ENCODE assay signal across 1 cellular context in the genomic region with DNA sequence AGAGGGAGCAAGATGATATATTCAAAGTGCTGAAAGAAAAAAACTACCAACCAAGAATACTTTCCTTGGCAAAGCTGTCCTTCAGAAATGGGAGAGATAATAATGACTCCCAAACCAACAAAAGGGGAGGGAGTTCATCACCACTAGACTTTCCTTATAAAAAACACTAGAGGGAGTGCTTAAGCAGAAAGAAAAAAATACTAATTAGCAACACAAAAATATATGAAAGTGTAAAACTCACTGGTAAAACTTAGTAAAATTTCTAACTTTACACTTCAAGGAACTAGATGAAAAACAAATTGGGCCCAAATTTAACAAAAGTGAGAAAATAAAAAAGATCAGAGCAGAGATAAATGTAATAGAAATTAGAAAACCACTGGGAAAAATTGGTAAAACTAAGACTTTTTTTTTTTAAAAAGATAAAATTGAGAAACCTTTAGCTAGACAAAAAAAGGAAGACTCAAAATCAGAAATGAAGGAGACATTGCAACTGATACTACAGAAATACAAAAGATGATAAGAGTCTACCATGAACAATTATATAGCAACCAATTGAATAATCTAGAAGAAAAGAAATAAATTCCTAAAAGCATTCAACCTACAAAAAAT.
TF ChIP-seq lines count a peak whose summit lies in the region.

No MANE protein-coding gene starts in this region.

TF ChIP-seq in SK-N-SH, 30 proteins besides CTCF, POLR2A, EP300 and RAD21 (continued from another document):
- TF ChIP-seq POLR2AphosphoS5 (IDR thresholded peaks at IDR 0.05; ENCODE audit: low read depth, low read length) (no peak), MEF2A (IDR thresholded peaks at IDR 0.05; ENCODE audit: borderline replicate concordance, low read depth) (no peak), JUND (IDR thresholded peaks at IDR 0.05) (no peak), YY1 (IDR thresholded peaks at IDR 0.05; ENCODE audit: low read depth) (no peak), TEAD4 (IDR thresholded peaks at IDR 0.05; ENCODE audit: borderline replicate concordance, insufficient read depth) (no peak), USF1 (IDR thresholded peaks at IDR 0.05; ENCODE audit: borderline replicate concordance, low read depth) (no peak), RCOR1 (IDR thresholded peaks at IDR 0.05; ENCODE audit: low read length) (no peak), MXI1 (IDR thresholded peaks at IDR 0.05; ENCODE audit: low read depth, low read length) (no peak), FOXJ3 (CRISPR knock-in tag; IDR thresholded peaks at IDR 0.05) (no peak), SMC3 (IDR thresholded peaks at IDR 0.05; ENCODE audit: low read depth, low read length) (no peak)
TF ChIP-seq in SK-N-SH: peak in this region for 0.
